19 cellular contexts compared by ENCODE assay signal in the genomic region with DNA sequence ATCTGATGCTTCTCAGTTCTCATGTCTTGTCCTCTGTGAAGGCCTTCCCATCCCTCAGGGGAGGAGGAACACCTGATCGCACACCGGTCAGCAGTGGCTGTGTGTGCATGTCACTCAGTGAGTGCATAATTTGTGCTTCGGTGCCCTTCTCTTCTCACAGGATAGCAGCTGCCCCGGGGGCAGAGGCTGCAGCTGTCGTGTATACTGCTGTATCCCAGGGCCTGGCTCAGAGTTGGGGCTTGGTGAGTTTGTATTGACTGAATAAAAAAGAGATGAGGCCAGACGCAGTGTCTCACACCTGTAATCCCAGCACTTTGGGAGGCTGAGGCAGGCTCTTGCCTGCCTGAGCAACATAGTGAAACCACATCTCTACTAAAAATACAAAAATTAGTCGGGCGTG. TPM values are rescaled to one million over a fixed set of nuclear protein-coding genes. Genes with fewer than 3 reads are reported as not detected.
DNase-seq lines count a peak whose midpoint lies in the region; ATAC-seq and TF ChIP-seq lines count a peak whose summit lies in the region.
"Had no signal": no experiment of that assay in that cellular context is flagged by ENCODE, and none has a peak within 500 bp of the region (broad histone marks: within the 10 kb centered on the region; RNA-seq: fewer than 3 reads in every experiment).

No MANE protein-coding gene starts in this region.

- no peaks in the 10 kb centered on the region for H3K27me3 Mint-ChIP-seq in activated CD4-positive, alpha-beta memory T cell treated with anti-CD3 and anti-CD28 coated beads, Interleukin-2, amount 10 ng/mL, durations not matched to agents 7 days and 5 days
- H3K27me3 Mint-ChIP-seq in activated CD4-positive, alpha-beta memory T cell treated with anti-CD3 and anti-CD28 coated beads for 36 hours, result no peaks in the 10 kb centered on the region

- H3K27me3 ChIP-seq in lower lobe of right lung (ENCODE audit: low read depth), result no peaks in the 10 kb centered on the region
- H3K27me3 ChIP-seq: sigmoid colon had no signal

- no peak overlapping the region for H3K27ac ChIP-seq in lower lobe of right lung
- H3K27ac ChIP-seq: C4-2B, KMS-11, sigmoid colon had no signal

- peak overlapping the region; percentile 3 for H3K27ac Mint-ChIP-seq in activated CD4-positive, alpha-beta memory T cell treated with anti-CD3 and anti-CD28 coated beads, Interleukin-2, amount 10 ng/mL, durations not matched to agents 7 days and 5 days
- no peak overlapping the region for H3K27ac Mint-ChIP-seq in activated CD4-positive, alpha-beta memory T cell treated with anti-CD3 and anti-CD28 coated beads for 36 hours
- H3K27ac Mint-ChIP-seq: activated T-cell treated with anti-CD3 and anti-CD28 coated beads, Interleukin-2, amount 50 U/mL, for 72 hours had no signal

- CTCF ChIA-PET in activated CD4-positive, alpha-beta memory T cell treated with anti-CD3 and anti-CD28 coated beads, Interleukin-2, amount 10 ng/mL, durations not matched to agents 7 days and 5 days (lab: Charles Lee), result interaction anchor here (0.9 kb wide), 1 partner anchor 15 kb away, joined by 3 read pairs; no protein-coding TSS in a partner anchor
- CTCF ChIA-PET in activated CD4-positive, alpha-beta memory T cell treated with anti-CD3 and anti-CD28 coated beads for 36 hours (lab: Charles Lee), result interaction anchor here (0.6 to 1.0 kb wide), 2 partner anchors 15 to 120 kb away, joined by 3 to 4 read pairs; no protein-coding TSS in a partner anchor

- no peak for TF ChIP-seq CTCF in lower lobe of right lung (IDR thresholded peaks at IDR 0.05)

- peaks cover 29% of the 10 kb centered on the region for H3K36me3 Mint-ChIP-seq in activated CD4-positive, alpha-beta memory T cell treated with anti-CD3 and anti-CD28 coated beads, Interleukin-2, amount 10 ng/mL, durations not matched to agents 7 days and 5 days (ENCODE audit: low read depth)
- peaks cover 7% of the 10 kb centered on the region for H3K36me3 Mint-ChIP-seq in activated CD4-positive, alpha-beta memory T cell treated with anti-CD3 and anti-CD28 coated beads for 36 hours

- H3K4me3 Mint-ChIP-seq in activated CD4-positive, alpha-beta memory T cell treated with anti-CD3 and anti-CD28 coated beads, Interleukin-2, amount 10 ng/mL, durations not matched to agents 7 days and 5 days, result no peak overlapping the region
- H3K4me3 Mint-ChIP-seq in activated CD4-positive, alpha-beta memory T cell treated with anti-CD3 and anti-CD28 coated beads for 36 hours, result no peak overlapping the region
- H3K4me3 Mint-ChIP-seq: activated T-cell treated with anti-CD3 and anti-CD28 coated beads, Interleukin-2, amount 50 U/mL, for 72 hours had no signal

- no peak overlapping the region for H3K4me3 ChIP-seq in lower lobe of right lung
- H3K4me3 ChIP-seq: sigmoid colon had no signal

- peaks cover 5% of the 10 kb centered on the region for H3K4me1 ChIP-seq in lower lobe of right lung

- peaks cover 13% of the 10 kb centered on the region for H3K4me1 Mint-ChIP-seq in activated CD4-positive, alpha-beta memory T cell treated with anti-CD3 and anti-CD28 coated beads, Interleukin-2, amount 10 ng/mL, durations not matched to agents 7 days and 5 days
- peaks cover 10% of the 10 kb centered on the region for H3K4me1 Mint-ChIP-seq in activated CD4-positive, alpha-beta memory T cell treated with anti-CD3 and anti-CD28 coated beads for 36 hours (ENCODE audit: low read depth)

- no peak for ATAC-seq in lower lobe of right lung
- ATAC-seq: activated T-cell treated with anti-CD3 and anti-CD28 coated beads, Interleukin-2, amount 50 U/mL, for 72 hours; left lobe of liver had no signal

- POLR2A ChIA-PET in activated CD4-positive, alpha-beta memory T cell treated with anti-CD3 and anti-CD28 coated beads, Interleukin-2, amount 10 ng/mL, durations not matched to agents 7 days and 5 days (lab: Charles Lee), result no interaction called here
- POLR2A ChIA-PET in activated CD4-positive, alpha-beta memory T cell treated with anti-CD3 and anti-CD28 coated beads for 36 hours (lab: Charles Lee), result no interaction called here

- intact Hi-C loops in activated CD4-positive, alpha-beta memory T cell treated with anti-CD3 and anti-CD28 coated beads for 36 hours (cut with micrococcal nuclease), result no loop called here
- intact Hi-C loops in lower lobe of right lung (cut with DNase I), result no loop called here

- H3K9me3 Mint-ChIP-seq in activated CD4-positive, alpha-beta memory T cell treated with anti-CD3 and anti-CD28 coated beads, Interleukin-2, amount 10 ng/mL, durations not matched to agents 7 days and 5 days, result no peaks in the 10 kb centered on the region
- no peaks in the 10 kb centered on the region for H3K9me3 Mint-ChIP-seq in activated CD4-positive, alpha-beta memory T cell treated with anti-CD3 and anti-CD28 coated beads for 36 hours
- H3K9me3 Mint-ChIP-seq: activated T-cell treated with anti-CD3 and anti-CD28 coated beads, Interleukin-2, amount 50 U/mL, for 72 hours had no signal

- peaks cover 89% of the 10 kb centered on the region for H3K36me3 ChIP-seq in lower lobe of right lung

- DNase-seq in activated CD4-positive, alpha-beta memory T cell treated with anti-CD3 and anti-CD28 coated beads, Interleukin-2, amount 10 ng/mL, durations not matched to agents 7 days and 5 days, result no peak
- DNase-seq in activated CD4-positive, alpha-beta memory T cell treated with anti-CD3 and anti-CD28 coated beads for 36 hours, result no peak
- DNase-seq in NCI-H69 (lab: John Stamatoyannopoulos, UW) (peak; percentile 90), lower lobe of right lung (peak; percentile 12), hippocampal formation (lab: John Stamatoyannopoulos, UW) (no peak), activated gamma-delta T cell treated with Interleukin-2 at 50 U/mL for 16 hours (no peak), HuH-7.5 (ENCODE audit: low spot score) (no peak), activated gamma-delta T cell (lab: John Stamatoyannopoulos, UW) (no peak)
- DNase-seq: activated CD4-positive, alpha-beta T cell treated with anti-CD3 and anti-CD28 coated beads for 1 hour; activated naive CD4-positive, alpha-beta T cell treated with anti-CD3 and anti-CD28 coated beads, Interleukin-2, amount 50 U/mL, for 16 hours; activated T-cell treated with anti-CD3 and anti-CD28 coated beads, Interleukin-2, amount 50 U/mL, for 72 hours; dermis blood vessel endothelial cell; GF-D8; NCI-H1092; sigmoid colon; substantia nigra had no signal

- no peaks in the 10 kb centered on the region for H3K9me3 ChIP-seq in lower lobe of right lung
- H3K9me3 ChIP-seq: sigmoid colon had no signal

RNA-seq across cellular contexts. Expression of gene NCS1, which starts 49.7 kb away (rescaled TPM):
- 1 to 10 TPM; 2.8 to 3.1 TPM for total RNA-seq in activated CD4-positive, alpha-beta memory T cell treated with anti-CD3 and anti-CD28 coated beads, Interleukin-2, amount 10 ng/mL, durations not matched to agents 7 days and 5 days
- 10 to 100 TPM; 26.8 to 29.1 TPM for total RNA-seq in activated CD4-positive, alpha-beta memory T cell treated with anti-CD3 and anti-CD28 coated beads for 36 hours
- 7.0 TPM for total RNA-seq in lower lobe of right lung

Comparison
In these comparisons a context has a peak if more than half of its experiments do, and no peak if none do; other contexts are left out.
1. DNase-seq: peak in NCI-H69 (single experiment) and lower lobe of right lung (single experiment); none in activated CD4-positive, alpha-beta memory T cell treated with anti-CD3 and anti-CD28 coated beads, Interleukin-2, amount 10 ng/mL, durations not matched to agents 7 days and 5 days (single experiment), activated CD4-positive, alpha-beta memory T cell treated with anti-CD3 and anti-CD28 coated beads for 36 hours (single experiment), hippocampal formation (0 of 2), activated gamma-delta T cell treated with Interleukin-2 at 50 U/mL for 16 hours (single experiment), HuH-7.5 (single experiment) and activated gamma-delta T cell (single experiment).